Comparison of ENCODE assay signal across 19 cellular contexts in genomic region chr13:40626566-40626965, GRCh38. TPM values are rescaled to one million over a fixed set of nuclear protein-coding genes. Genes with fewer than 3 reads are reported as not detected.
DNase-seq lines count a peak whose midpoint lies in the region; ATAC-seq, FAIRE-seq and TF ChIP-seq lines count a peak whose summit lies in the region.
"Had no signal": no experiment of that assay in that cellular context is flagged by ENCODE, and none has a peak within 500 bp of the region (broad histone marks: within the 10 kb centered on the region; RNA-seq: fewer than 3 reads in every experiment).

No MANE protein-coding gene starts in this region.

- H2AFZ ChIP-seq in GM12878 (ENCODE audit: control insufficient read depth, low read depth, low read length) = no peak overlapping the region

- no peak for TF ChIP-seq CTCF in GM12878 (IDR thresholded peaks at IDR 0.05 in 2 of 3, conservative IDR thresholded peaks at IDR 0.05 in 1 of 3; ENCODE audit: control insufficient read depth in 2 of 3, extremely low read depth in 1 of 3, insufficient read depth in 1 of 3, low read depth in 3 of 3, low read length in 3 of 3)
- no peak for TF ChIP-seq CTCF in gastrocnemius medialis (IDR thresholded peaks at IDR 0.05 in 4 of 5, conservative IDR thresholded peaks at IDR 0.05 in 1 of 5)
- no peak for TF ChIP-seq CTCF in mesothelial cell of epicardium (IDR thresholded peaks at IDR 0.05; ENCODE audit: unreplicated experiment)
- TF ChIP-seq CTCF in A673 (conservative IDR thresholded peaks at IDR 0.05; ENCODE audit: low read depth, low read length) = no peak

- H3K79me2 ChIP-seq in GM12878 (ENCODE audit: control insufficient read depth, insufficient read depth, low read length) = peaks cover 32% of the 10 kb centered on the region

- intact Hi-C loops in activated CD4-positive, alpha-beta T cell treated with anti-CD3 and anti-CD28 coated beads for 36 hours (cut with DNase I, micrococcal nuclease) = loop anchor here in 1 of 2 experiments (1.0 kb wide), 1 partner anchor 9 kb away; no protein-coding TSS in a partner anchor
- intact Hi-C loops in GM12878 (cut with micrococcal nuclease; ENCODE audit: unreplicated experiment) (no loop called here), gastrocnemius medialis (cut with DNase I; ENCODE audit: low total_unique reads) (no loop called here), A673 (cut with micrococcal nuclease; ENCODE audit: unreplicated experiment) (no loop called here)

- BruUV-seq in GM12878 (replicated peaks; lab: Mats Ljungman, UMichigan) = TSS peak; percentile 34
- BruUV-seq in A673 (replicated peaks; lab: Mats Ljungman, UMichigan) = no TSS peak

- no peak for TF ChIP-seq RAD21 in GM12878 (IDR thresholded peaks at IDR 0.05; ENCODE audit: insufficient read depth, low read depth, low read length)

- no peak overlapping the region for H3K9ac ChIP-seq in GM12878 (ENCODE audit: control insufficient read depth, insufficient read depth, low read length)
- H3K9ac ChIP-seq: KMS-11 had no signal

- H4K20me1 ChIP-seq in GM12878 (ENCODE audit: control insufficient read depth, insufficient read depth) = no peaks in the 10 kb centered on the region

- TF ChIP-seq POLR2A in GM12878 (IDR thresholded peaks at IDR 0.05; ENCODE audit: low read depth, low read length) = no peak
- no peak for TF ChIP-seq POLR2A in gastrocnemius medialis (IDR thresholded peaks at IDR 0.05)

- no peak overlapping the region for H3K27ac ChIP-seq in GM12878 (ENCODE audit: control insufficient read depth, insufficient read depth)
- H3K27ac ChIP-seq in gastrocnemius medialis = peak overlapping the region in 3 of 4 donors; percentile 0 to 47 (median 13)
- H3K27ac ChIP-seq in A673 (ENCODE audit: low read depth, low read length, poor library complexity, severe bottlenecking) = no peak overlapping the region
- H3K27ac ChIP-seq: KMS-11 had no signal

- H3K27me3 ChIP-seq in GM12878 (replicated peaks in 1 of 2; ENCODE audit: control insufficient read depth in 2 of 2, insufficient read depth in 2 of 2, low read length in 1 of 2) (no peaks in the 10 kb centered on the region), gastrocnemius medialis (no peaks in the 10 kb centered on the region), A673 (replicated peaks; ENCODE audit: insufficient read depth, low read depth, low read length, poor library complexity) (no peaks in the 10 kb centered on the region)
- H3K27me3 ChIP-seq: tibial nerve had no signal

- SMC1A ChIA-PET in GM12878 (lab: Charles Lee; ENCODE audit: uncharacterized antibody, unreplicated experiment) = interaction anchor here (0.6 to 1.3 kb wide), 2 partner anchors 28 to 66 kb away, joined by 3 to 4 read pairs; no protein-coding TSS in a partner anchor

- H3K36me3 Mint-ChIP-seq in activated CD4-positive, alpha-beta T cell treated with anti-CD3 and anti-CD28 coated beads for 36 hours (ENCODE audit: low read depth) = peaks cover 41% of the 10 kb centered on the region
- H3K36me3 Mint-ChIP-seq in activated CD4-positive, alpha-beta T cell treated with anti-CD3 and anti-CD28 coated beads, Interleukin-2, amount 10 ng/mL, durations not matched to agents 7 days and 5 days (ENCODE audit: low read depth) = peaks cover 42% of the 10 kb centered on the region
- peaks cover 8% of the 10 kb centered on the region for H3K36me3 Mint-ChIP-seq in mesothelial cell of epicardium

- H3K9me3 Mint-ChIP-seq in activated CD4-positive, alpha-beta T cell treated with anti-CD3 and anti-CD28 coated beads for 36 hours (ENCODE audit: low read depth) = no peaks in the 10 kb centered on the region
- no peaks in the 10 kb centered on the region for H3K9me3 Mint-ChIP-seq in activated CD4-positive, alpha-beta T cell treated with anti-CD3 and anti-CD28 coated beads, Interleukin-2, amount 10 ng/mL, durations not matched to agents 7 days and 5 days
- H3K9me3 Mint-ChIP-seq in mesothelial cell of epicardium = peaks cover 3% of the 10 kb centered on the region

- TF ChIP-seq EP300 in GM12878 (IDR thresholded peaks at IDR 0.05; ENCODE audit: borderline replicate concordance in 1 of 2, control insufficient read depth in 1 of 2, low read depth in 2 of 2, low read length in 2 of 2) = no peak

- H3K4me1 ChIP-seq in GM12878 (ENCODE audit: control insufficient read depth, insufficient read depth, low read length) (peaks cover 31% of the 10 kb centered on the region), gastrocnemius medialis (peaks cover 85 to 97% of the 10 kb centered on the region in 2 donors), A673 (ENCODE audit: insufficient read depth, low read length, poor library complexity, severe bottlenecking) (no peaks in the 10 kb centered on the region)

- H3K9me3 ChIP-seq in GM12878 (replicated peaks; ENCODE audit: control insufficient read depth, insufficient read depth, low read length) (no peaks in the 10 kb centered on the region; the same call in 2 of the 3 replicates), gastrocnemius medialis (no peaks in the 10 kb centered on the region), A673 (ENCODE audit: low read depth, low read length, poor library complexity, severe bottlenecking) (no peaks in the 10 kb centered on the region)
- H3K9me3 ChIP-seq: tibial nerve had no signal

- POLR2A ChIA-PET in activated CD4-positive, alpha-beta T cell treated with anti-CD3 and anti-CD28 coated beads for 36 hours (lab: Charles Lee) = no interaction called here
- POLR2A ChIA-PET in activated CD4-positive, alpha-beta T cell treated with anti-CD3 and anti-CD28 coated beads, Interleukin-2, amount 10 ng/mL, durations not matched to agents 7 days and 5 days (lab: Charles Lee) = no interaction called here
- POLR2A ChIA-PET in GM12878 (lab: Charles Lee) (no interaction called here), A673 (lab: Charles Lee; ENCODE audit: low non-redundant PET) (no interaction called here)

- peak; percentile 76 for FAIRE-seq in GM12878 (lab: Jason Lieb, UNC)
- FAIRE-seq: A204.1, H1 had no signal

- H3K36me3 ChIP-seq in GM12878 (ENCODE audit: control insufficient read depth in 2 of 2, insufficient read depth in 2 of 2, low read length in 1 of 2) (no peaks in the 10 kb centered on the region; a peak in 1 of 4 replicates), gastrocnemius medialis (no peaks in the 10 kb centered on the region), A673 (ENCODE audit: insufficient read depth, low read length, poor library complexity, severe bottlenecking) (no peaks in the 10 kb centered on the region)

- no peak overlapping the region for H3K4me2 ChIP-seq in GM12878 (ENCODE audit: control insufficient read depth, insufficient read depth)
- H3K4me2 ChIP-seq: KMS-11 had no signal

- no peak for DNase-seq in activated CD4-positive, alpha-beta T cell treated with anti-CD3 and anti-CD28 coated beads for 36 hours
- DNase-seq in activated CD4-positive, alpha-beta T cell treated with anti-CD3 and anti-CD28 coated beads, Interleukin-2, amount 10 ng/mL, durations not matched to agents 7 days and 5 days = no peak
- peak; percentile 83 for DNase-seq in MV-4-11 (lab: John Stamatoyannopoulos, UW)
- no peak for DNase-seq in GM12878 (ENCODE audit: low read depth, low spot score)
- no peak for DNase-seq in gastrocnemius medialis
- DNase-seq in mesothelial cell of epicardium (ENCODE audit: low spot score in 2 of 2, unreplicated experiment in 2 of 2) = no peak
- no peak for DNase-seq in A673 (ENCODE audit: low spot score)
- DNase-seq: activated CD8-positive, alpha-beta T cell treated with anti-CD3 and anti-CD28 coated beads, Interleukin-2, amount 10 ng/mL, durations not matched to agents 7 days and 5 days; activated gamma-delta T cell; effector CD4-positive, alpha-beta T cell; left colon; NCI-H187; NCI-H69; T1000 had no signal

- H3K27ac Mint-ChIP-seq in activated CD4-positive, alpha-beta T cell treated with anti-CD3 and anti-CD28 coated beads for 36 hours = peak overlapping the region; percentile 49
- H3K27ac Mint-ChIP-seq in activated CD4-positive, alpha-beta T cell treated with anti-CD3 and anti-CD28 coated beads, Interleukin-2, amount 10 ng/mL, durations not matched to agents 7 days and 5 days = no peak overlapping the region
- H3K27ac Mint-ChIP-seq in mesothelial cell of epicardium = no peak overlapping the region
- H3K27ac Mint-ChIP-seq: activated CD8-positive, alpha-beta T cell treated with anti-CD3 and anti-CD28 coated beads, Interleukin-2, amount 10 ng/mL, durations not matched to agents 7 days and 5 days had no signal

- H3K4me3 ChIP-seq in GM12878 (no peak overlapping the region), gastrocnemius medialis (no peak overlapping the region), A673 (ENCODE audit: low read depth, low read length, poor library complexity, severe bottlenecking) (no peak overlapping the region)
- H3K4me3 ChIP-seq: tibial nerve had no signal

- peaks cover 86% of the 10 kb centered on the region for H3K4me1 Mint-ChIP-seq in activated CD4-positive, alpha-beta T cell treated with anti-CD3 and anti-CD28 coated beads for 36 hours
- peaks cover 71% of the 10 kb centered on the region for H3K4me1 Mint-ChIP-seq in activated CD4-positive, alpha-beta T cell treated with anti-CD3 and anti-CD28 coated beads, Interleukin-2, amount 10 ng/mL, durations not matched to agents 7 days and 5 days
- H3K4me1 Mint-ChIP-seq in mesothelial cell of epicardium = peaks cover 33% of the 10 kb centered on the region

- ATAC-seq in activated CD4-positive, alpha-beta T cell treated with anti-CD3 and anti-CD28 coated beads for 36 hours = no peak
- ATAC-seq in GM12878 (no peak), gastrocnemius medialis (no peak), HG03095 (IDR thresholded peaks at IDR 0.05; ENCODE audit: unreplicated experiment) (no peak)
- ATAC-seq: activated CD8-positive, alpha-beta T cell treated with anti-CD3 and anti-CD28 coated beads, Interleukin-2, amount 10 ng/mL, durations not matched to agents 7 days and 5 days had no signal

- RAD21 ChIA-PET in GM12878 (lab: Charles Lee; ENCODE audit: unreplicated experiment) = no interaction called here

- in situ Hi-C loops in GM12878 (cut with MboI) (no loop called here), gastrocnemius medialis (cut with MboI; ENCODE audit: low sequenced_read_pairs in 4 of 4) (no loop called here)

- 2% methylated on average over 3 of the region's 3 CpGs for WGBS in GM12878 (ENCODE audit: insufficient coverage, insufficient replicate concordance, low lambda C conversion rate, missing lambda C conversion rate)

- no peaks in the 10 kb centered on the region for H3K27me3 Mint-ChIP-seq in activated CD4-positive, alpha-beta T cell treated with anti-CD3 and anti-CD28 coated beads for 36 hours
- H3K27me3 Mint-ChIP-seq in activated CD4-positive, alpha-beta T cell treated with anti-CD3 and anti-CD28 coated beads, Interleukin-2, amount 10 ng/mL, durations not matched to agents 7 days and 5 days = no peaks in the 10 kb centered on the region
- no peaks in the 10 kb centered on the region for H3K27me3 Mint-ChIP-seq in mesothelial cell of epicardium (ENCODE audit: low read depth)

- no peak overlapping the region for H3K4me3 Mint-ChIP-seq in activated CD4-positive, alpha-beta T cell treated with anti-CD3 and anti-CD28 coated beads for 36 hours
- no peak overlapping the region for H3K4me3 Mint-ChIP-seq in activated CD4-positive, alpha-beta T cell treated with anti-CD3 and anti-CD28 coated beads, Interleukin-2, amount 10 ng/mL, durations not matched to agents 7 days and 5 days
- no peak overlapping the region for H3K4me3 Mint-ChIP-seq in mesothelial cell of epicardium
- H3K4me3 Mint-ChIP-seq: activated CD8-positive, alpha-beta T cell treated with anti-CD3 and anti-CD28 coated beads, Interleukin-2, amount 10 ng/mL, durations not matched to agents 7 days and 5 days had no signal

- CTCF ChIA-PET in activated CD4-positive, alpha-beta T cell treated with anti-CD3 and anti-CD28 coated beads for 36 hours (lab: Charles Lee) = no interaction called here
- CTCF ChIA-PET in activated CD4-positive, alpha-beta T cell treated with anti-CD3 and anti-CD28 coated beads, Interleukin-2, amount 10 ng/mL, durations not matched to agents 7 days and 5 days (lab: Charles Lee) = interaction anchor here (1.3 kb wide), 1 partner anchor 9 kb away, joined by 3 read pairs; no protein-coding TSS in a partner anchor
- CTCF ChIA-PET in GM12878 (lab: Yijun Ruan, JAX) (interaction anchor here (0.9 kb wide), 1 partner anchor 39 kb away, joined by 3 read pairs; no protein-coding TSS in a partner anchor), A673 (lab: Charles Lee) (no interaction called here)

RNA-seq across cellular contexts. Expression of gene FOXO1, which starts 39.9 kb away (rescaled TPM):
- 10 to 100 TPM; 37.5 to 42.5 TPM for total RNA-seq in activated CD4-positive, alpha-beta T cell treated with anti-CD3 and anti-CD28 coated beads for 36 hours
- 10 to 100 TPM; 40.3 to 46.5 TPM for total RNA-seq in activated CD4-positive, alpha-beta T cell treated with anti-CD3 and anti-CD28 coated beads, Interleukin-2, amount 10 ng/mL, durations not matched to agents 7 days and 5 days
- total RNA-seq in GM12878 (2013; cell fraction: nucleolus; rRNA removed) = 11.4 and 11.6 TPM in 2 replicates
- total RNA-seq in GM12878 (2014; rRNA removed) = 0.65 and 0.96 TPM in 2 replicates
- 0.88 and 1.1 TPM in 2 replicates for total RNA-seq in GM12878 (2014; rRNA removed; fragmentation: Illumina TruSeq; extraction: Trizol)
- 1.6 and 2.4 TPM in 2 replicates for total RNA-seq in GM12878 (2021)
- 4.7 TPM for polyA plus RNA-seq in GM12878 (2011; ENCODE audit: low read depth)
- polyA plus RNA-seq in GM12878 (2011; rRNA removed) = 7.0 and 8.3 TPM in 2 replicates
- 7.5 and 8.5 TPM in 2 replicates for polyA plus RNA-seq in GM12878 (2011; cell fraction: cytosol; rRNA removed)
- 6.3 and 8.8 TPM in 2 replicates for polyA plus RNA-seq in GM12878 (2011; cell fraction: nucleus; rRNA removed)
- polyA plus RNA-seq in GM12878 (2012) = 5.2 and 6.1 TPM in 2 replicates
- polyA plus RNA-seq in GM12878 (2014; fragmentation: Illumina TruSeq; extraction: Trizol) = 1.4 and 1.6 TPM in 2 replicates
- under 1 TPM; 0.64 to 0.72 TPM for polyA plus RNA-seq in GM12878 (2014; fragmentation: Nextera tagmentation; extraction: Ambion mirVana)
- 0.70 TPM in 2 replicates for polyA plus RNA-seq in GM12878 (2014; rRNA removed)
- under 1 TPM; 0.58 to 0.79 TPM for polyA plus RNA-seq in GM12878 (2016; fragmentation: Nextera tagmentation; extraction: Ambion mirVana)
- polyA minus RNA-seq in GM12878 (2011; rRNA and poly(A)+ RNA removed) = 20.9 and 28.1 TPM in 2 replicates
- polyA minus RNA-seq in GM12878 (2011; cell fraction: cytosol; rRNA and poly(A)+ RNA removed) = 11.6 and 15.6 TPM in 2 replicates
- polyA minus RNA-seq in GM12878 (2011; cell fraction: nucleus; rRNA and poly(A)+ RNA removed) = 9.1 and 21.0 TPM in 2 replicates
- total RNA-seq in gastrocnemius medialis = 100 to 1,000 TPM; 117 to 250 (median 159) TPM
- 31.7 to 33.7 TPM (median 32.7 TPM) in 3 replicates for total RNA-seq in mesothelial cell of epicardium
- total RNA-seq in A673 (2021) = 2.9 and 3.0 TPM in 2 replicates

Comparison
In these comparisons a context has a peak if more than half of its experiments do, and no peak if none do; other contexts are left out.
1. CTCF ChIA-PET loops: an anchor here in activated CD4-positive, alpha-beta T cell treated with anti-CD3 and anti-CD28 coated beads, Interleukin-2, amount 10 ng/mL, durations not matched to agents 7 days and 5 days (1.3 kb wide) and GM12878 (0.9 kb wide); none called in activated CD4-positive, alpha-beta T cell treated with anti-CD3 and anti-CD28 coated beads for 36 hours and A673.
2. H3K27ac ChIP-seq: peak in gastrocnemius medialis (3 of 4); none in GM12878 (single experiment) and A673 (single experiment).